Comparison of ENCODE assay signal across 8 cellular contexts in the genomic region with DNA sequence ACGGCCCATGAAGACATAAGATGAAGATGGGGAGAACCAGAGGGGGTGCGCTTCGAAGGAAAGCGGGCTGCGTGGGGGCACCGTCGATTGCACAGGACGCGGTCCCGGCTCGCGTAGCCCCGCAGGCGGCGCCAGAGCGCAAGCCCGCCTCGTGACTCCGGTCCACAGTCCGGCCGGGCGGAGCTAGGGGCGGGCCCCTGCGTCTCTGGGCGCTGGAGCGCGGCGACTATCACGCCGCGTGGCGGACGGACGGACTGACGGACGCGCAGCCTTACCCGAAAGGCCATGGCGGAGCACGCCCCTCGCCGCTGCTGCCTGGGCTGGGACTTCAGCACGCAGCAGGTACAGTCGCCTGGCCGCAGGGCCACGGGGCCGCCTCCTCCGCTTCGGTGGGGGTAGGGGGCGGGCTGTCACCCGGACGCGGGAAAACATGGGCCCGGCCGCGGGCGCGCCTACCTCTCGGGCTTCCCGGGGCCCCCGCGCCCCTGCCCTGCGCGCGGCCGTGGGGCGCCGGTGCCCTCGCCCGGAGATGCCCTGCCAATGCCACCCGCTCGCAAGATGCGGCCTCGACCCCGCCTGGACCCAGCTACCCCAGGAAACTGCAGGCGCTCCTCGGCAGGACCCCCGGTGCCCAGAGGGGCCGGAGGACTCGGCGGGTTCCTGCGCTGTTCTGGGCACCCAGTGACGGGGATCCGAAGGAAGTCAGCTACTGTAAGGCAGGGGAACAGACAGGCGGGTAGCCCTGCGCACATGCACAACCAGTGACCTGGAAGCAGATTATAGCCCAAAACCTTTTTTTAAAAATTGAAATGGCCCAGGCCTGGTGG. TPM values are rescaled to one million over a fixed set of nuclear protein-coding genes. Genes with fewer than 3 reads are reported as not detected.
A peak's percentile ranks its signal among the peaks of the same experiment; 100 is the strongest.
DNase-seq lines count a peak whose midpoint lies in the region; ATAC-seq and TF ChIP-seq lines count a peak whose summit lies in the region.

A gene (plus strand): TSS at position 202 of the 827 bp plus-strand sequence. CDS start 84 bp downstream, at position 286.

- H3K36me3 ChIP-seq in ACC112 (ENCODE audit: insufficient read depth, low read length) = no peaks in the 10 kb centered on the region

- H2AFZ ChIP-seq in ACC112 (ENCODE audit: low read length, unreplicated experiment) = peak within 1 kb of the TSS; percentile 58

- H3K27ac ChIP-seq in ACC112 (ENCODE audit: low read depth, low read length) = no peak within 1 kb of the TSS; the same call in 1 of the 2 replicates

- no peaks in the 10 kb centered on the region for H3K27me3 ChIP-seq in ACC112 (ENCODE audit: insufficient read depth, low read length)

- intact Hi-C loops in left colon (cut with DNase I, micrococcal nuclease) = loop anchor here (2.0 to 10.0 kb wide), 2 partner anchors 132 to 138 kb away; no protein-coding TSS in a partner anchor

- DNase-seq in NCI-H2171 (lab: John Stamatoyannopoulos, UW) = peak; percentile 25
- DNase-seq in cerebellum (ENCODE audit: low spot score) = peak; percentile 85
- peak; percentile 84 to 92 for DNase-seq in left colon
- peak; percentile 49 to 75 for DNase-seq in stimulated activated CD4-positive, alpha-beta T cell treated with anti-CD3 and anti-CD28 coated beads, Interleukin-1b, Interleukin-23, amount 100 ng/mL, for 4 hours (ENCODE audit: low read depth in 2 of 2)

- peak within 1 kb of the TSS; percentile 78 for H3K4me3 ChIP-seq in ACC112 (ENCODE audit: low read depth, low read length)

- peaks cover 26% of the 10 kb centered on the region for H3K4me1 ChIP-seq in ACC112 (ENCODE audit: control insufficient read depth, insufficient read depth, low read length, unreplicated experiment)

- TF ChIP-seq POLR2A in GM18505 (IDR thresholded peaks at IDR 0.05; ENCODE audit: borderline replicate concordance, extremely low read depth, insufficient read depth, insufficient read length) = peak; percentile 49

- ATAC-seq in GM18505 (IDR thresholded peaks at IDR 0.05; ENCODE audit: unreplicated experiment) (peak; percentile 96), HG02943 (IDR thresholded peaks at IDR 0.05; ENCODE audit: low read depth, unreplicated experiment) (peak; percentile 95), left colon (peak; percentile 95)
- ATAC-seq in activated CD4-positive, CD25-positive, alpha-beta regulatory T cell treated with anti-CD3 and anti-CD28 coated beads, Interleukin-2, amount 50 U/mL, for 24 hours = peak; percentile 98

- H3K79me2 ChIP-seq in ACC112 (ENCODE audit: control insufficient read depth, insufficient read depth, low read length, unreplicated experiment) = peaks cover 21% of the 10 kb centered on the region

RNA-seq across cellular contexts. Expression of the gene that starts here (rescaled TPM):
- total RNA-seq in cerebellum (12.0 TPM), left colon (10 to 100 TPM; 18.0 to 19.2 TPM)

Comparison
In these comparisons a context has a peak if more than half of its experiments do, and no peak if none do; other contexts are left out.
1. DNase-seq: peak in every context shown above with its lines; median percentile 88 in left colon; 85 in cerebellum; 62 in stimulated activated CD4-positive, alpha-beta T cell treated with anti-CD3 and anti-CD28 coated beads, Interleukin-1b, Interleukin-23, amount 100 ng/mL, for 4 hours; 25 in NCI-H2171.